Comparison of ENCODE assay signal across 22 cellular contexts in genomic region chr3:12428131-12428530, GRCh38. TPM values are rescaled to one million over a fixed set of nuclear protein-coding genes. Genes with fewer than 3 reads are reported as not detected.
A peak's percentile ranks its signal among the peaks of the same experiment; 100 is the strongest.
DNase-seq lines count a peak whose midpoint lies in the region; ATAC-seq, FAIRE-seq and TF ChIP-seq lines count a peak whose summit lies in the region.
"Had no signal": no experiment of that assay in that cellular context is flagged by ENCODE, and none has a peak within 500 bp of the region (broad histone marks: within the 10 kb centered on the region; RNA-seq: fewer than 3 reads in every experiment).

No MANE protein-coding gene starts in this region.

- H3K4me2 ChIP-seq in astrocyte (ENCODE audit: low read length) (no peak overlapping the region), trophoblast cell (ENCODE audit: low read length) (no peak overlapping the region)

- no peak overlapping the region for H4K91ac ChIP-seq in trophoblast cell (ENCODE audit: low read depth, low read length)

- no peak overlapping the region for H3K27ac ChIP-seq in astrocyte (ENCODE audit: low read depth, low read length)
- H3K27ac ChIP-seq in trophoblast cell (ENCODE audit: low read depth, low read length), result no peak overlapping the region
- H3K27ac ChIP-seq: Peyer's patch, SJCRH30 had no signal

- H3K27ac Mint-ChIP-seq in astrocyte (ENCODE audit: unreplicated experiment), result peak overlapping the region; percentile 29
- H3K27ac Mint-ChIP-seq: CD4-positive, CD25-positive, alpha-beta regulatory T cell had no signal

- no peak overlapping the region for H2BK5ac ChIP-seq in trophoblast cell (ENCODE audit: low read depth, low read length, poor library complexity)

- no peak for FAIRE-seq in astrocyte (lab: Jason Lieb, UNC)

- no peak overlapping the region for H3K4me3 ChIP-seq in AG10803 (ENCODE audit: low read length)
- no peak overlapping the region for H3K4me3 ChIP-seq in astrocyte (ENCODE audit: insufficient read depth, low read depth, low read length)
- no peak overlapping the region for H3K4me3 ChIP-seq in foreskin fibroblast (ENCODE audit: low read depth in 1 of 2, low read length in 2 of 2)
- no peak overlapping the region for H3K4me3 ChIP-seq in trophoblast cell (ENCODE audit: low read depth, low read length)
- H3K4me3 ChIP-seq: Peyer's patch, SJCRH30 had no signal

- no peaks in the 10 kb centered on the region for H3K79me1 ChIP-seq in trophoblast cell (ENCODE audit: low read length)

- H3K4me1 ChIP-seq in astrocyte (ENCODE audit: insufficient read depth, low read length), result peaks cover 15% of the 10 kb centered on the region
- peaks cover 4 to 6% of the 10 kb centered on the region in 2 experiments for H3K4me1 ChIP-seq in trophoblast cell (ENCODE audit: control insufficient read depth in 1 of 2, insufficient read depth in 2 of 2, low read length in 2 of 2)
- H3K4me1 ChIP-seq: Peyer's patch, SJCRH30 had no signal

- no peak overlapping the region for H2AK5ac ChIP-seq in trophoblast cell (ENCODE audit: low read length)

- H4K8ac ChIP-seq in trophoblast cell (ENCODE audit: low read depth, low read length), result no peak overlapping the region

- H2AFZ ChIP-seq in astrocyte (ENCODE audit: low read depth, low read length), result no peak overlapping the region
- no peak overlapping the region for H2AFZ ChIP-seq in trophoblast cell (ENCODE audit: insufficient read depth, low read length, poor library complexity)

- no peak overlapping the region for H3K4me3 Mint-ChIP-seq in astrocyte (ENCODE audit: unreplicated experiment)
- H3K4me3 Mint-ChIP-seq: CD4-positive, CD25-positive, alpha-beta regulatory T cell had no signal

- no peaks in the 10 kb centered on the region for H4K20me1 ChIP-seq in astrocyte (ENCODE audit: insufficient read depth, low read length)

- H3K9me3 Mint-ChIP-seq in astrocyte (ENCODE audit: unreplicated experiment), result no peaks in the 10 kb centered on the region
- H3K9me3 Mint-ChIP-seq: CD4-positive, CD25-positive, alpha-beta regulatory T cell had no signal

- H2BK120ac ChIP-seq in trophoblast cell (ENCODE audit: insufficient read depth, low read length, poor library complexity), result no peak overlapping the region

- H3K79me2 ChIP-seq in astrocyte (ENCODE audit: insufficient read depth, low read length) (no peaks in the 10 kb centered on the region), trophoblast cell (ENCODE audit: control insufficient read depth, insufficient read depth, low read length, poor library complexity) (no peaks in the 10 kb centered on the region)

- H3K23ac ChIP-seq in trophoblast cell (ENCODE audit: low read length), result no peak overlapping the region

- H3K18ac ChIP-seq in trophoblast cell (ENCODE audit: low read length), result peak overlapping the region; percentile 25

- peak; percentile 30 for DNase-seq in AG10803 (ENCODE audit: low read depth)
- no peak for DNase-seq in astrocyte (ENCODE audit: low read depth)
- DNase-seq in foreskin fibroblast, result peak; percentile 51 to 83
- DNase-seq in trophoblast cell, result no peak
- DNase-seq in NCI-H226, result no peak
- DNase-seq in HK-2 (ENCODE audit: unreplicated experiment), result no peak
- DNase-seq: BE2C; CD4-positive, CD25-positive, alpha-beta regulatory T cell; COR-L47; DMS 273 treated with DMSO at 0.1 percent for 48 hours; DMS79 treated with DMSO at 0.1 percent for 48 hours; HCEC 1CT; Kasumi-1; NCI-H1417 treated with DMSO at 0.1 percent for 48 hours; NCI-H187; NCI-H510A; NCI-H748 treated with DMSO at 0.1 percent for 48 hours; NK-92 treated with Interleukin-12 subunit alpha and Interleukin-12 subunit beta, amount 100 ng/mL, for 24 hours; Peyer's patch; SJCRH30 had no signal

- H3K36me3 ChIP-seq in astrocyte (ENCODE audit: insufficient read depth, low read length) (no peaks in the 10 kb centered on the region), trophoblast cell (ENCODE audit: control insufficient read depth in 1 of 2, insufficient read depth in 2 of 2, low read length in 2 of 2) (peaks cover 10 to 20% of the 10 kb centered on the region in 2 experiments)
- H3K36me3 ChIP-seq: BE2C, Peyer's patch, SJCRH30 had no signal

- no peak overlapping the region for H2BK12ac ChIP-seq in trophoblast cell (ENCODE audit: low read length)

- H3K36me3 Mint-ChIP-seq in astrocyte (ENCODE audit: low read depth, unreplicated experiment), result no peaks in the 10 kb centered on the region
- H3K36me3 Mint-ChIP-seq: CD4-positive, CD25-positive, alpha-beta regulatory T cell had no signal

- ATAC-seq in GM21447 (IDR thresholded peaks at IDR 0.05; ENCODE audit: unreplicated experiment) (no peak), HG02571 (IDR thresholded peaks at IDR 0.05; ENCODE audit: unreplicated experiment) (no peak)

- H4K12ac ChIP-seq in trophoblast cell (ENCODE audit: low read depth, low read length), result no peak overlapping the region

- no peaks in the 10 kb centered on the region for H3K9me3 ChIP-seq in astrocyte (ENCODE audit: insufficient read depth, low read depth, low read length)
- no peaks in the 10 kb centered on the region for H3K9me3 ChIP-seq in trophoblast cell (ENCODE audit: insufficient read depth, low read depth, low read length)
- H3K9me3 ChIP-seq: BE2C, Peyer's patch, SJCRH30 had no signal

- no CpG with 5 or more reads among the region's 5 CpGs for WGBS in trophoblast cell (ENCODE audit: extremely low coverage, insufficient coverage, insufficient read length)

- no peak overlapping the region for H3K14ac ChIP-seq in trophoblast cell (ENCODE audit: low read length)

- H3K4me1 Mint-ChIP-seq in astrocyte (ENCODE audit: low read depth, unreplicated experiment), result peaks cover 11% of the 10 kb centered on the region

- H3K4ac ChIP-seq in trophoblast cell (ENCODE audit: low read depth, low read length), result no peak overlapping the region

- no peak for TF ChIP-seq CTCF in AG10803 (conservative IDR thresholded peaks at IDR 0.05; ENCODE audit: low read length)
- no peak for TF ChIP-seq CTCF in astrocyte (IDR thresholded peaks at IDR 0.05; ENCODE audit: insufficient read depth, low read depth, low read length)
- no peak for TF ChIP-seq CTCF in foreskin fibroblast (IDR thresholded peaks at IDR 0.05; ENCODE audit: low read depth, low read length)

- H3K9ac ChIP-seq in astrocyte (ENCODE audit: low read length) (no peak overlapping the region), trophoblast cell (ENCODE audit: low read length) (no peak overlapping the region)

- H3K27me3 Mint-ChIP-seq in astrocyte (ENCODE audit: low read depth, unreplicated experiment), result peaks cover 12% of the 10 kb centered on the region

- H3K27me3 ChIP-seq in astrocyte (ENCODE audit: insufficient read depth, low read length) (no peaks in the 10 kb centered on the region), trophoblast cell (ENCODE audit: insufficient read depth, low read length) (no peaks in the 10 kb centered on the region)
- H3K27me3 ChIP-seq: BE2C, Peyer's patch, SJCRH30 had no signal

RNA-seq across cellular contexts. Expression of gene TSEN2, which starts 56.1 kb away (rescaled TPM):
- 9.7 TPM in 2 replicates for total RNA-seq in astrocyte
- 3.4 and 3.7 TPM in 2 replicates for polyA plus RNA-seq in trophoblast cell (2013)

Comparison
In these comparisons a context has a peak if more than half of its experiments do, and no peak if none do; other contexts are left out.
1. DNase-seq: peak in AG10803 (single experiment) and foreskin fibroblast (2 of 2); none in astrocyte (single experiment), trophoblast cell (0 of 2), NCI-H226 (single experiment) and HK-2 (single experiment).